In genomic region chr6:75566137-75566767, GRCh38 we compare ENCODE assay signal across 1 cellular context.
TF ChIP-seq lines count a peak whose summit lies in the region.

No MANE protein-coding gene starts in this region.

TF ChIP-seq in HEK293, 187 proteins besides CTCF, POLR2A, EP300 and RAD21 (continued from another document):
- TF ChIP-seq REST (tag by site-specific recombination; IDR thresholded peaks at IDR 0.05), result peak; percentile 82
- no peak for TF ChIP-seq ZNF677 (tag by site-specific recombination; IDR thresholded peaks at IDR 0.05)
- TF ChIP-seq ZBTB49 (tag by site-specific recombination; IDR thresholded peaks at IDR 0.05; ENCODE audit: low read depth), result no peak
- no peak for TF ChIP-seq ZNF658 (tag by site-specific recombination; IDR thresholded peaks at IDR 0.05)
